9 cellular contexts compared by ENCODE assay signal in genomic region chr1:207753611-207754010, GRCh38. TPM values are rescaled to one million over a fixed set of nuclear protein-coding genes. Genes with fewer than 3 reads are reported as not detected.
DNase-seq lines count a peak whose midpoint lies in the region; ATAC-seq, FAIRE-seq and TF ChIP-seq lines count a peak whose summit lies in the region.
"Had no signal": no experiment of that assay in that cellular context is flagged by ENCODE, and none has a peak within 500 bp of the region (broad histone marks: within the 10 kb centered on the region; RNA-seq: fewer than 3 reads in every experiment).

No MANE protein-coding gene starts in this region.

- no peaks in the 10 kb centered on the region for H3K27me3 ChIP-seq in K562 (ENCODE audit: control insufficient read depth in 2 of 2, insufficient read depth in 2 of 2, low read length in 2 of 2)

- peak overlapping the region; percentile 99 for H3K4me3 ChIP-seq in A549
- H3K4me3 ChIP-seq in HFF-Myc (replicated peaks; ENCODE audit: low read depth, low read length), result peak overlapping the region; percentile 92
- H3K4me3 ChIP-seq in K562, result peak overlapping the region; percentile 92
- peak overlapping the region; percentile 89 for H3K4me3 ChIP-seq in mesodermal cell (ENCODE audit: extremely low read depth, insufficient read depth, low read length, poor library complexity, severe bottlenecking)

- peaks cover 33% of the 10 kb centered on the region; the same call in 1 of the 2 replicates for H4K20me1 ChIP-seq in K562 (replicated peaks; ENCODE audit: control insufficient read depth, insufficient read depth, low read length)

- H3K9me3 ChIP-seq in A549, result no peaks in the 10 kb centered on the region
- no peaks in the 10 kb centered on the region for H3K9me3 ChIP-seq in K562 (replicated peaks; ENCODE audit: control insufficient read depth, insufficient read depth, low read depth, low read length)
- no peaks in the 10 kb centered on the region for H3K9me3 ChIP-seq in mesodermal cell (ENCODE audit: control insufficient read depth, low read length)

- H3K27ac ChIP-seq in A549, result peak overlapping the region in 1 of 2 experiments; percentile 88; a peak in 2 of 6 replicates
- no peak overlapping the region; the same call in 2 of the 3 replicates for H3K27ac ChIP-seq in K562 (ENCODE audit: extremely low read depth, low read depth, low read length)
- no peak overlapping the region for H3K27ac ChIP-seq in mesodermal cell (ENCODE audit: low read depth, low read length, severe bottlenecking)

- peaks cover 56% of the 10 kb centered on the region for H3K4me1 ChIP-seq in A549
- peaks cover 20 to 42% of the 10 kb centered on the region in 2 experiments for H3K4me1 ChIP-seq in K562 (replicated peaks in 1 of 2; ENCODE audit: control insufficient read depth in 2 of 2, insufficient read depth in 2 of 2, low read length in 2 of 2)
- peaks cover 20% of the 10 kb centered on the region for H3K4me1 ChIP-seq in mesodermal cell (ENCODE audit: control insufficient read depth, insufficient read depth, low read length, poor library complexity, severe bottlenecking)

- TF ChIP-seq CTCF in A549 (IDR thresholded peaks at IDR 0.05), result no peak
- no peak for TF ChIP-seq CTCF in HFF-Myc (IDR thresholded peaks at IDR 0.05; ENCODE audit: low read depth, low read length, missing control alignments)
- TF ChIP-seq CTCF in K562 (IDR thresholded peaks at IDR 0.05 in 2 of 3, conservative IDR thresholded peaks at IDR 0.05 in 1 of 3; ENCODE audit: insufficient read depth in 2 of 3, low read depth in 1 of 3, low read length in 3 of 3), result no peak

- no peak overlapping the region for H2AFZ ChIP-seq in K562 (ENCODE audit: low read depth, low read length)

- H3K9me1 ChIP-seq in K562 (ENCODE audit: control insufficient read depth, insufficient read depth, low read length), result no peaks in the 10 kb centered on the region

- FAIRE-seq in A549 (lab: Jason Lieb, UNC) (no peak), K562 (lab: Jason Lieb, UNC) (no peak)

- TF ChIP-seq RAD21 in A549 (conservative IDR thresholded peaks at IDR 0.05 in 1 of 2, IDR thresholded peaks at IDR 0.05 in 1 of 2) (no peak), K562 (CRISPR knock-in tag; conservative IDR thresholded peaks at IDR 0.05 in 1 of 2, IDR thresholded peaks at IDR 0.05 in 1 of 2) (no peak)

- no peak for TF ChIP-seq POLR2A in A549 (IDR thresholded peaks at IDR 0.05; ENCODE audit: low read length)
- TF ChIP-seq POLR2A in K562 (conservative IDR thresholded peaks at IDR 0.05), result no peak

- ATAC-seq in A549 (no peak), K562 (no peak), left lobe of liver (no peak), sciatic nerve (no peak)

- BruUV-seq in K562 (replicated peaks; lab: Mats Ljungman, UMichigan), result no TSS peak

- CTCF ChIA-PET in A549 (lab: Yijun Ruan, JAX) (interaction anchor here (0.6 to 2.4 kb wide), 5 partner anchors 10 to 58 kb away, joined by 3 to 7 read pairs (median 4); no protein-coding TSS in a partner anchor), K562 (lab: Yijun Ruan, JAX; ENCODE audit: low intra/inter-chr PET ratio) (no interaction called here)

- H3K79me2 ChIP-seq in K562 (ENCODE audit: control insufficient read depth, insufficient read depth, low read length), result peaks cover 100% of the 10 kb centered on the region

- TF ChIP-seq EP300 in A549 (IDR thresholded peaks at IDR 0.05) (no peak), K562 (IDR thresholded peaks at IDR 0.05; ENCODE audit: low read length) (no peak)

- H3K36me3 ChIP-seq in K562 (ENCODE audit: control insufficient read depth, insufficient read depth, low read length), result peaks cover 37% of the 10 kb centered on the region
- peaks cover 20% of the 10 kb centered on the region for H3K36me3 ChIP-seq in mesodermal cell (ENCODE audit: control insufficient read depth, insufficient read depth, low read length)

- H3K4me2 ChIP-seq in A549 (peak overlapping the region; percentile 94), K562 (ENCODE audit: insufficient read depth, low read length) (peak overlapping the region; percentile 95)

- in situ Hi-C loops in K562 (cut with MboI), result no loop called here

- WGBS in A549 (ENCODE audit: missing lambda C conversion rate), result 84% methylated on average over 7 of the region's 7 CpGs
- 9% methylated on average over 7 of the region's 7 CpGs for WGBS in K562 (ENCODE audit: insufficient coverage, low coverage, missing lambda C conversion rate)
- 77% methylated on average over 5 of the region's 7 CpGs; no CpG with 5 or more reads in 1 of the 2 experiments for WGBS in mesodermal cell (ENCODE audit: insufficient coverage in 2 of 2), 2 experiments

- intact Hi-C loops in K562 (cut with micrococcal nuclease) (loop anchor here (2.0 to 5.0 kb wide), 4 partner anchors 25 to 106 kb away; partner anchors contain the start of gene CR1L), sciatic nerve (cut with DNase I) (no loop called here)

- DNase-seq in A549 (ENCODE audit: low read depth in 1 of 2, low spot score in 1 of 2), result no peak
- DNase-seq in HFF-Myc (ENCODE audit: extremely low read depth, low read depth), result no peak
- DNase-seq in K562 (ENCODE audit: extremely low read depth in 1 of 4, low spot score in 3 of 4), result no peak
- no peak for DNase-seq in glomerular visceral epithelial cell (ENCODE audit: extremely low spot score)
- DNase-seq in left lobe of liver (ENCODE audit: low spot score), result no peak
- no peak for DNase-seq in mucosa of gallbladder (ENCODE audit: low spot score)
- DNase-seq in sciatic nerve (ENCODE audit: low spot score), result no peak
- DNase-seq: NCI-H187 treated with DMSO at 0.1 percent for 48 hours had no signal

- POLR2A ChIA-PET in A549 (lab: Yijun Ruan, JAX), result no interaction called here
- POLR2A ChIA-PET in K562 (lab: Yijun Ruan, JAX), result interaction anchor here (0.6 to 0.7 kb wide), 4 partner anchors 13 to 69 kb away, joined by 3 to 4 read pairs (median 3); no protein-coding TSS in a partner anchor

- H3K9ac ChIP-seq in K562 (ENCODE audit: insufficient read depth in 1 of 2, low read depth in 2 of 2, low read length in 2 of 2), result peak overlapping the region; percentile 83 to 99

TF ChIP-seq in A549, 52 proteins besides CTCF, POLR2A, EP300 and RAD21 (continues in another document):
- TF ChIP-seq HOXA7 (CRISPR knock-in tag; IDR thresholded peaks at IDR 0.05) (no peak), HEYL (CRISPR knock-in tag; IDR thresholded peaks at IDR 0.05) (no peak), CHD4 (IDR thresholded peaks at IDR 0.05; ENCODE audit: borderline replicate concordance) (no peak), TFCP2L1 (CRISPR knock-in tag; IDR thresholded peaks at IDR 0.05) (no peak), ZC3H11A (IDR thresholded peaks at IDR 0.05) (no peak), FOSB (CRISPR knock-in tag; IDR thresholded peaks at IDR 0.05) (no peak), SMC3 (IDR thresholded peaks at IDR 0.05) (no peak), CEBPB (IDR thresholded peaks at IDR 0.05) (no peak)

TF ChIP-seq in K562, 482 proteins besides CTCF, POLR2A, EP300 and RAD21 (continues in another document):
- TF ChIP-seq CAMTA2 (CRISPR knock-in tag; conservative IDR thresholded peaks at IDR 0.05), result no peak
- no peak for TF ChIP-seq ARNT (IDR thresholded peaks at IDR 0.05)

RNA-seq across cellular contexts. Expression of gene CD46, which starts 1.8 kb away (rescaled TPM):
- polyA plus RNA-seq in A549 (2011; rRNA removed) (216 and 239 TPM in 2 replicates), A549 (2017; fragmentation: RNase III; extraction: RNeasy Plus Mini Kit Qiagen cat#74134 plus additional on column Dnase treatment) (123 to 146 TPM (median 142 TPM) in 3 replicates), K562 (2011; rRNA removed) (374 and 391 TPM in 2 replicates), K562 (2014; fragmentation: Illumina TruSeq; extraction: Trizol) (149 and 205 TPM in 2 replicates), K562 (2014; fragmentation: Nextera tagmentation; extraction: Ambion mirVana) (100 to 1,000 TPM; 143 to 220 TPM), K562 (2014; rRNA removed) (183 and 199 TPM in 2 replicates)
- polyA plus RNA-seq in A549 (2012; cell fraction: cytosol; rRNA removed), result 32.5 and 34.4 TPM in 2 replicates
- 50.0 and 81.6 TPM in 2 replicates for polyA plus RNA-seq in A549 (2012; cell fraction: nucleus; rRNA removed)
- polyA minus RNA-seq in A549 (2011; rRNA and poly(A)+ RNA removed), result 41.1 and 41.2 TPM in 2 replicates
- 356 and 908 TPM in 2 replicates for total RNA-seq in K562 (2011; cell fraction: chromatin; rRNA removed; ENCODE audit: low replicate concordance)
- total RNA-seq in K562 (2011; cell fraction: nucleolus; rRNA removed), result 170 and 219 TPM in 2 replicates
- total RNA-seq in K562 (2011; cell fraction: nucleoplasm; rRNA removed), result 411 and 563 TPM in 2 replicates
- total RNA-seq in K562 (2014; rRNA removed) (87.9 and 94.5 TPM in 2 replicates), K562 (2014; rRNA removed; fragmentation: Illumina TruSeq; extraction: Trizol) (156 and 168 TPM in 2 replicates), K562 (2015; rRNA removed; fragmentation: Illumina TruSeq; extraction: Trizol) (126 and 151 TPM in 2 replicates), K562 (2021) (143 and 156 TPM in 2 replicates), left lobe of liver (96.2 TPM), mucosa of gallbladder (228 TPM), sciatic nerve (186 TPM)
- polyA plus RNA-seq in K562 (2011; cell fraction: cytosol; rRNA removed), result 28.4 and 93.7 TPM in 2 replicates
- 370 and 950 TPM in 2 replicates for polyA plus RNA-seq in K562 (2011; cell fraction: nucleus; rRNA removed)
- polyA plus RNA-seq in K562 (2012), result 91.8 and 133 TPM in 2 replicates
- polyA minus RNA-seq in K562 (2011; rRNA and poly(A)+ RNA removed), result 160 and 229 TPM in 2 replicates
- 73.7 and 85.6 TPM in 2 replicates for polyA minus RNA-seq in K562 (2011; cell fraction: cytosol; rRNA and poly(A)+ RNA removed)
- 188 and 382 TPM in 2 replicates for polyA minus RNA-seq in K562 (2011; cell fraction: nucleus; rRNA and poly(A)+ RNA removed)
- 143 TPM for polyA plus RNA-seq in mesodermal cell (2013, experiment 1 of 2)
- polyA plus RNA-seq in mesodermal cell (2013, experiment 2 of 2), result 142 TPM

Comparison
In these comparisons a context has a peak if more than half of its experiments do, and no peak if none do; other contexts are left out.
1. Of the 35 proteins assayed by ChIP-seq in both K562 and A549: peak only in K562: RFX5; only in A549: none; in both: none; in neither: 34.